In the genomic region with DNA sequence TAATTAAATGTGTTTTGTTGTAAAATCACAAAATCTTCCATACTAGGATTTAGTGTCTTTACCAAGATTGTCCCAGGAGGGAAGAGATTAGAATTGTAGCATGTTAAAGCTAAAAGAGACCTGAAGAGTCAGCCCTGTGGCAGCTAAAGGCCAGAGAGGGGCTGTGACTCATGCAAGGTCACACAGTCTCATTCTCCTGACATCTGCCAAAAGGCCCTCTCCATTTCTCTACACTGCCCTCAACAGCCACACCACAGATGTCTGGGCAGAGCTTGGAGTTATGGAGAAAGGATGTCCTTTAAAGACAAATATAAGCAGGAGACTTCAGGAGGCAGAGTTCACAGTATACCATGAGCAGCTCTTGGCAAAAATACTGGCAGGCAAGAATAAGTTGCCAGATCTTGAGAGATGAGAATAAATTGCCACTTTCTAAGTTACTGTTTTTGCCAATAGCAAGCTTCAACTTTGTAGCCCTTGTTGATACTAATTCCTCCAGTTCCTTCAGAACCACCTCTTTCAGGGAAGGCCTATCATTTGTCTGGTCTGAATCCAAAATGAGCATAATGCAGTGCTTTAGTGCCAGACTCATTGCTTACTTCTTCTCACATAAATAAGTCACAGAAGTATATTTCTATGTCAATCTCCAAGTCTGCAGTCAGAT, we compare ENCODE assay signal across 11 cellular contexts. TPM values are rescaled to one million over a fixed set of nuclear protein-coding genes. Genes with fewer than 3 reads are reported as not detected.
DNase-seq lines count a peak whose midpoint lies in the region; ATAC-seq and TF ChIP-seq lines count a peak whose summit lies in the region.
"Had no signal": no experiment of that assay in that cellular context is flagged by ENCODE, and none has a peak within 500 bp of the region (broad histone marks: within the 10 kb centered on the region; RNA-seq: fewer than 3 reads in every experiment).

No MANE protein-coding gene starts in this region.

- no peaks in the 10 kb centered on the region for H3K27me3 Mint-ChIP-seq in activated T-cell treated with anti-CD3 and anti-CD28 coated beads, Interleukin-2, amount 50 U/mL, for 72 hours (ENCODE audit: low read depth)
- H3K27me3 Mint-ChIP-seq in activated T-cell treated with anti-CD3 and anti-CD28 coated beads, Interleukin-2, amount 50 U/mL, for 4 hours (ENCODE audit: low read depth), result no peaks in the 10 kb centered on the region
- H3K27me3 Mint-ChIP-seq in activated CD8-positive, alpha-beta memory T cell treated with anti-CD3 and anti-CD28 coated beads, Interleukin-2, amount 10 ng/mL, durations not matched to agents 7 days and 5 days, result no peaks in the 10 kb centered on the region

- H3K27me3 ChIP-seq in right cardiac atrium (ENCODE audit: control insufficient read depth, insufficient read depth), result no peaks in the 10 kb centered on the region
- no peaks in the 10 kb centered on the region for H3K27me3 ChIP-seq in thoracic aorta (replicated peaks; ENCODE audit: insufficient read depth)

- TF ChIP-seq CTCF in thoracic aorta (IDR thresholded peaks at IDR 0.05), result no peak

- CTCF ChIA-PET in activated CD8-positive, alpha-beta memory T cell treated with anti-CD3 and anti-CD28 coated beads, Interleukin-2, amount 10 ng/mL, durations not matched to agents 7 days and 5 days (lab: Charles Lee), result no interaction called here

- H3K36me3 Mint-ChIP-seq in activated T-cell treated with anti-CD3 and anti-CD28 coated beads, Interleukin-2, amount 50 U/mL, for 72 hours (ENCODE audit: insufficient read depth in 2 of 2), result peaks cover 1 to 14% of the 10 kb centered on the region in 2 donors
- H3K36me3 Mint-ChIP-seq in activated T-cell treated with anti-CD3 and anti-CD28 coated beads, Interleukin-2, amount 50 U/mL, for 4 hours (ENCODE audit: insufficient read depth), result peaks cover 28% of the 10 kb centered on the region
- peaks cover 49% of the 10 kb centered on the region for H3K36me3 Mint-ChIP-seq in activated CD8-positive, alpha-beta memory T cell treated with anti-CD3 and anti-CD28 coated beads, Interleukin-2, amount 10 ng/mL, durations not matched to agents 7 days and 5 days

- H3K9me3 ChIP-seq in right cardiac atrium (ENCODE audit: control insufficient read depth, low read length) (no peaks in the 10 kb centered on the region), thoracic aorta (no peaks in the 10 kb centered on the region)

- no peak for ATAC-seq in activated T-cell treated with anti-CD3 and anti-CD28 coated beads, Interleukin-2, amount 50 U/mL, for 72 hours (replicated peaks in 1 of 2)
- ATAC-seq in activated T-cell treated with anti-CD3 and anti-CD28 coated beads, Interleukin-2, amount 50 U/mL, for 4 hours, result no peak
- ATAC-seq in right cardiac atrium, result peak; percentile 36 to 63
- ATAC-seq in thoracic aorta (ENCODE audit: insufficient number of reproducible peaks, low FRiP score, low read depth), result peak; percentile 24
- no peak for ATAC-seq in GM18861 (IDR thresholded peaks at IDR 0.05; ENCODE audit: unreplicated experiment)
- no peak for ATAC-seq in activated CD8-positive, alpha-beta memory T cell treated with anti-CD3 and anti-CD28 coated beads, Interleukin-2, amount 10 ng/mL, durations not matched to agents 7 days and 5 days

- H3K36me3 ChIP-seq in thoracic aorta, result no peaks in the 10 kb centered on the region

- H3K27ac Mint-ChIP-seq in activated T-cell treated with anti-CD3 and anti-CD28 coated beads, Interleukin-2, amount 50 U/mL, for 72 hours, result peak overlapping the region; percentile 45
- no peak overlapping the region for H3K27ac Mint-ChIP-seq in activated CD8-positive, alpha-beta memory T cell treated with anti-CD3 and anti-CD28 coated beads, Interleukin-2, amount 10 ng/mL, durations not matched to agents 7 days and 5 days

- H3K27ac ChIP-seq in right cardiac atrium (ENCODE audit: low read length) (no peak overlapping the region), thoracic aorta (peak overlapping the region; percentile 35 to 56)
- H3K27ac ChIP-seq: parathyroid adenoma had no signal

- H3K4me1 Mint-ChIP-seq in activated T-cell treated with anti-CD3 and anti-CD28 coated beads, Interleukin-2, amount 50 U/mL, for 72 hours (ENCODE audit: low read depth), result peaks cover 6% of the 10 kb centered on the region
- peaks cover 12% of the 10 kb centered on the region for H3K4me1 Mint-ChIP-seq in activated T-cell treated with anti-CD3 and anti-CD28 coated beads, Interleukin-2, amount 50 U/mL, for 4 hours (ENCODE audit: low read depth)
- peaks cover 12% of the 10 kb centered on the region for H3K4me1 Mint-ChIP-seq in activated CD8-positive, alpha-beta memory T cell treated with anti-CD3 and anti-CD28 coated beads, Interleukin-2, amount 10 ng/mL, durations not matched to agents 7 days and 5 days

- H3K4me3 ChIP-seq in right cardiac atrium (ENCODE audit: low read length), result no peak overlapping the region
- H3K4me3 ChIP-seq in thoracic aorta, result no peak overlapping the region

- no peaks in the 10 kb centered on the region for H3K4me1 ChIP-seq in right cardiac atrium (ENCODE audit: control insufficient read depth, insufficient read depth, low read length)
- peaks cover 19 to 36% of the 10 kb centered on the region in 2 donors for H3K4me1 ChIP-seq in thoracic aorta (ENCODE audit: control insufficient read depth in 1 of 2, low read depth in 2 of 2)
- H3K4me1 ChIP-seq: parathyroid adenoma had no signal

- no peaks in the 10 kb centered on the region for H3K9me3 Mint-ChIP-seq in activated T-cell treated with anti-CD3 and anti-CD28 coated beads, Interleukin-2, amount 50 U/mL, for 72 hours
- H3K9me3 Mint-ChIP-seq in activated T-cell treated with anti-CD3 and anti-CD28 coated beads, Interleukin-2, amount 50 U/mL, for 4 hours, result no peaks in the 10 kb centered on the region
- H3K9me3 Mint-ChIP-seq in activated CD8-positive, alpha-beta memory T cell treated with anti-CD3 and anti-CD28 coated beads, Interleukin-2, amount 10 ng/mL, durations not matched to agents 7 days and 5 days (ENCODE audit: low read depth), result no peaks in the 10 kb centered on the region

- no peak overlapping the region for H3K4me3 Mint-ChIP-seq in activated T-cell treated with anti-CD3 and anti-CD28 coated beads, Interleukin-2, amount 50 U/mL, for 72 hours
- H3K4me3 Mint-ChIP-seq in activated T-cell treated with anti-CD3 and anti-CD28 coated beads, Interleukin-2, amount 50 U/mL, for 4 hours, result no peak overlapping the region
- H3K4me3 Mint-ChIP-seq in activated CD8-positive, alpha-beta memory T cell treated with anti-CD3 and anti-CD28 coated beads, Interleukin-2, amount 10 ng/mL, durations not matched to agents 7 days and 5 days, result no peak overlapping the region

- no peak for DNase-seq in activated T-cell treated with anti-CD3 and anti-CD28 coated beads, Interleukin-2, amount 50 U/mL, for 72 hours
- DNase-seq in activated T-cell treated with anti-CD3 and anti-CD28 coated beads, Interleukin-2, amount 50 U/mL, for 4 hours, result no peak
- DNase-seq in amniotic epithelial cell (ENCODE audit: low read depth) (peak; percentile 44), right cardiac atrium (no peak), thoracic aorta (ENCODE audit: low spot score) (no peak), LoVo (ENCODE audit: low spot score) (no peak)
- DNase-seq in activated CD8-positive, alpha-beta memory T cell treated with anti-CD3 and anti-CD28 coated beads, Interleukin-2, amount 10 ng/mL, durations not matched to agents 7 days and 5 days, result no peak
- DNase-seq: activated CD8-positive, alpha-beta memory T cell treated with anti-CD3 and anti-CD28 coated beads for 24 hours; NCI-H2227 treated with DMSO at 0.1 percent for 48 hours had no signal

- intact Hi-C loops in right cardiac atrium (cut with DNase I), result no loop called here

RNA-seq across cellular contexts. Expression of a gene that starts 41.7 kb away (rescaled TPM):
- 10 to 100 TPM; 64.5 to 71.0 TPM for total RNA-seq in activated T-cell treated with anti-CD3 and anti-CD28 coated beads, Interleukin-2, amount 50 U/mL, for 72 hours
- total RNA-seq in activated T-cell treated with anti-CD3 and anti-CD28 coated beads, Interleukin-2, amount 50 U/mL, for 4 hours, result 10 to 100 TPM; 43.8 to 61.4 (median 54.2) TPM
- total RNA-seq in right cardiac atrium, result 10 to 100 TPM; 34.4 to 39.7 (median 37.8) TPM
- polyA plus RNA-seq in right cardiac atrium, result 32.6 TPM
- 10 to 100 TPM; 30.5 to 38.7 TPM for total RNA-seq in thoracic aorta
- total RNA-seq in activated CD8-positive, alpha-beta memory T cell treated with anti-CD3 and anti-CD28 coated beads, Interleukin-2, amount 10 ng/mL, durations not matched to agents 7 days and 5 days, result 10 to 100 TPM; 57.3 to 64.4 TPM

Comparison
In these comparisons a context has a peak if more than half of its experiments do, and no peak if none do; other contexts are left out.
1. ATAC-seq: peak in right cardiac atrium (2 of 2) and thoracic aorta (single experiment); none in activated T-cell treated with anti-CD3 and anti-CD28 coated beads, Interleukin-2, amount 50 U/mL, for 72 hours (0 of 2), activated T-cell treated with anti-CD3 and anti-CD28 coated beads, Interleukin-2, amount 50 U/mL, for 4 hours (0 of 2), GM18861 (single experiment) and activated CD8-positive, alpha-beta memory T cell treated with anti-CD3 and anti-CD28 coated beads, Interleukin-2, amount 10 ng/mL, durations not matched to agents 7 days and 5 days (single experiment).